In the genomic region with DNA sequence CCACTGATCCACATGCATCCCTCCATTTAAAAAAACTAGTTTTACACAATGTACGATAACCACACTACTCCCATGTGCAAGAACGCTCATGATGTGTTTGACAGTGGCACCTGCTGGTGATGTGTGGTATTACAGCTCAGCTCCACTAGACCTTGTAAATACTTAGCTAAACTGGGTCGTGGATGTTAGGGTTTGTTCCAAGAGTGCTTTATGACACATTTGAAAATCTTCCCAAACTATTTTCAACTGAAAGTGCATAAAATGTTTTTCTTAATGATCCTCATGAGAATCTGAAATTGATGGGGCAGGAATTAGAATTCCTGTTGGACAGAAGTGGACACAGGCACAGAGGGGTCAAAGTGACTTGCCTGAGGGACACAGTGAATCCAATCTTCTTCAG, we compare ENCODE assay signal across 8 cellular contexts.
DNase-seq lines count a peak whose midpoint lies in the region; ATAC-seq and TF ChIP-seq lines count a peak whose summit lies in the region.

No MANE protein-coding gene starts in this region.

- no peak for TF ChIP-seq POLR2A in thyroid gland (IDR thresholded peaks at IDR 0.05)

- intact Hi-C loops in thyroid gland (cut with DNase I): loop anchor here (10.0 kb wide), 2 partner anchors 280 to 410 kb away; no protein-coding TSS in a partner anchor

- peaks cover 49% of the 10 kb centered on the region for H3K4me1 ChIP-seq in adipocyte (ENCODE audit: control insufficient read depth, insufficient read depth, low read length)
- H3K4me1 ChIP-seq in thyroid gland: peaks cover 5 to 19% of the 10 kb centered on the region in 2 donors

- H3K4me3 ChIP-seq in adipocyte (ENCODE audit: low read length) (no peak overlapping the region), kidney epithelial cell (ENCODE audit: low read depth, low read length) (no peak overlapping the region), thyroid gland (replicated peaks in 1 of 3) (no peak overlapping the region)

- DNase-seq in EH (ENCODE audit: low read depth) (peak; percentile 68), LHCN-M2 (ENCODE audit: low read depth) (peak; percentile 97), adipocyte (ENCODE audit: low read depth) (peak; percentile 83), kidney epithelial cell (ENCODE audit: low read depth) (no peak), thyroid gland (peak in 1 of 2 donors; percentile 30), amniotic stem cell (lab: John Stamatoyannopoulos, UW) (no peak), NCI-H2029 treated with DMSO at 0.1 percent for 48 hours (lab: John Stamatoyannopoulos, UW) (no peak)

- ATAC-seq in HG03025 (IDR thresholded peaks at IDR 0.05; ENCODE audit: low FRiP score, unreplicated experiment): no peak

- H3K9ac ChIP-seq in adipocyte (ENCODE audit: low read length): peak overlapping the region; percentile 45

- H3K9me3 ChIP-seq in adipocyte (ENCODE audit: control insufficient read depth, low read length) (no peaks in the 10 kb centered on the region), thyroid gland (no peaks in the 10 kb centered on the region)

- TF ChIP-seq CTCF in kidney epithelial cell (IDR thresholded peaks at IDR 0.05; ENCODE audit: insufficient read depth, low read length, poor library complexity, severe bottlenecking) (peak; percentile 68), thyroid gland (IDR thresholded peaks at IDR 0.05) (peak; percentile 29 to 63 (median 52))

- 67 to 74% methylated on average over 3 of the region's 3 CpGs for WGBS in thyroid gland, 2 donors

- no peak overlapping the region for H3K27ac ChIP-seq in thyroid gland

- H3K36me3 ChIP-seq in adipocyte (ENCODE audit: control insufficient read depth, insufficient read depth, low read length, severe bottlenecking) (no peaks in the 10 kb centered on the region), kidney epithelial cell (ENCODE audit: control insufficient read depth, insufficient read depth, low read length) (no peaks in the 10 kb centered on the region), thyroid gland (no peaks in the 10 kb centered on the region)

- peaks cover 11% of the 10 kb centered on the region for H3K27me3 ChIP-seq in adipocyte (replicated peaks; ENCODE audit: control insufficient read depth, insufficient read depth, low read length)
- no peaks in the 10 kb centered on the region for H3K27me3 ChIP-seq in kidney epithelial cell (ENCODE audit: control insufficient read depth, insufficient read depth, low read length)
- no peaks in the 10 kb centered on the region for H3K27me3 ChIP-seq in thyroid gland

Comparison
In these comparisons a context has a peak if more than half of its experiments do, and no peak if none do; other contexts are left out.
1. DNase-seq: peak in EH (single experiment), LHCN-M2 (single experiment) and adipocyte (single experiment); none in kidney epithelial cell (single experiment), amniotic stem cell (single experiment) and NCI-H2029 treated with DMSO at 0.1 percent for 48 hours (single experiment).